In genomic region chr13:102561933-102562332, GRCh38 we compare ENCODE assay signal across 29 cellular contexts.
"Had no signal": no experiment of that assay in that cellular context is flagged by ENCODE, and none has a peak within 500 bp of the region (broad histone marks: within the 10 kb centered on the region; RNA-seq: fewer than 3 reads in every experiment).

No MANE protein-coding gene starts in this region.

- FAIRE-seq: endometrium, endothelial cell of umbilical vein had no signal

- H3K27ac ChIP-seq: adrenal gland, body of pancreas, cardiac muscle cell, colonic mucosa, foreskin keratinocyte, gastroesophageal sphincter had no signal

- H3K36me3 ChIP-seq: adrenal gland, cardiac muscle cell, colonic mucosa, gastroesophageal sphincter had no signal

- H3K4me3 ChIP-seq: adrenal gland, body of pancreas, cardiac muscle cell, colonic mucosa, gastroesophageal sphincter had no signal

- ATAC-seq: activated CD4-positive, alpha-beta T cell treated with anti-CD3 and anti-CD28 coated beads for 36 hours; activated CD8-positive, alpha-beta memory T cell treated with anti-CD3 and anti-CD28 coated beads, Interleukin-2, amount 10 ng/mL, durations not matched to agents 7 days and 5 days; activated CD8-positive, alpha-beta T cell treated with anti-CD3 and anti-CD28 coated beads, Interleukin-2, amount 10 ng/mL, durations not matched to agents 7 days and 5 days; activated naive CD8-positive, alpha-beta T cell treated with anti-CD3 and anti-CD28 coated beads, Interleukin-2, amount 50 U/mL, for 24 hours; body of pancreas; esophagus mucosa; foreskin keratinocyte; gastroesophageal sphincter had no signal

- H3K9me3 ChIP-seq: body of pancreas, colonic mucosa, gastroesophageal sphincter had no signal

- H3K27me3 ChIP-seq: body of pancreas, cardiac muscle cell, colonic mucosa, foreskin keratinocyte had no signal

- DNase-seq: activated CD4-positive, alpha-beta memory T cell treated with anti-CD3 and anti-CD28 coated beads for 36 hours; activated CD4-positive, alpha-beta T cell treated with anti-CD3 and anti-CD28 coated beads for 36 hours; activated CD4-positive, alpha-beta T cell treated with anti-CD3 and anti-CD28 coated beads, Interleukin-2, amount 10 ng/mL, durations not matched to agents 24 days and 14 days; activated CD4-positive, CD25-positive, alpha-beta regulatory T cell; activated CD4-positive, CD25-positive, alpha-beta regulatory T cell treated with anti-CD3 and anti-CD28 coated beads, Interleukin-2, amount 50 U/mL, for 72 hours; activated CD8-positive, alpha-beta memory T cell treated with anti-CD3 and anti-CD28 coated beads, Interleukin-2, amount 10 ng/mL, durations not matched to agents 7 days and 5 days; activated CD8-positive, alpha-beta memory T cell treated with anti-CD3 and anti-CD28 coated beads, Interleukin-2, amount 50 U/mL, for 4 hours; activated CD8-positive, alpha-beta T cell treated with anti-CD3 and anti-CD28 coated beads, Interleukin-2, amount 10 ng/mL, durations not matched to agents 7 days and 5 days; activated effector memory CD4-positive, alpha-beta T cell treated with anti-CD3 and anti-CD28 coated beads, Interleukin-2, amount 50 U/mL, for 16 hours; activated naive CD4-positive, alpha-beta T cell treated with anti-CD3 and anti-CD28 coated beads for 36 hours; activated naive CD8-positive, alpha-beta T cell treated with anti-CD3 and anti-CD28 coated beads for 36 hours; activated naive CD8-positive, alpha-beta T cell treated with anti-CD3 and anti-CD28 coated beads, Interleukin-2, amount 50 U/mL, for 24 hours; activated T-cell treated with anti-CD3 and anti-CD28 coated beads, Interleukin-2, amount 50 U/mL, for 1 hour; activated T-cell treated with anti-CD3 and anti-CD28 coated beads, Interleukin-2, amount 50 U/mL, for 48 hours; adrenal gland; amygdala; aorta; body of pancreas; central memory CD4-positive, alpha-beta T cell; cerebellar nuclear complex; colonic mucosa; effector CD8-positive, alpha-beta T cell; T-helper 2 cell had no signal

- H3K4me1 ChIP-seq: adrenal gland, body of pancreas, colonic mucosa, foreskin keratinocyte, gastroesophageal sphincter had no signal
